ENCODE assay signal across 18 cellular contexts in the genomic region with DNA sequence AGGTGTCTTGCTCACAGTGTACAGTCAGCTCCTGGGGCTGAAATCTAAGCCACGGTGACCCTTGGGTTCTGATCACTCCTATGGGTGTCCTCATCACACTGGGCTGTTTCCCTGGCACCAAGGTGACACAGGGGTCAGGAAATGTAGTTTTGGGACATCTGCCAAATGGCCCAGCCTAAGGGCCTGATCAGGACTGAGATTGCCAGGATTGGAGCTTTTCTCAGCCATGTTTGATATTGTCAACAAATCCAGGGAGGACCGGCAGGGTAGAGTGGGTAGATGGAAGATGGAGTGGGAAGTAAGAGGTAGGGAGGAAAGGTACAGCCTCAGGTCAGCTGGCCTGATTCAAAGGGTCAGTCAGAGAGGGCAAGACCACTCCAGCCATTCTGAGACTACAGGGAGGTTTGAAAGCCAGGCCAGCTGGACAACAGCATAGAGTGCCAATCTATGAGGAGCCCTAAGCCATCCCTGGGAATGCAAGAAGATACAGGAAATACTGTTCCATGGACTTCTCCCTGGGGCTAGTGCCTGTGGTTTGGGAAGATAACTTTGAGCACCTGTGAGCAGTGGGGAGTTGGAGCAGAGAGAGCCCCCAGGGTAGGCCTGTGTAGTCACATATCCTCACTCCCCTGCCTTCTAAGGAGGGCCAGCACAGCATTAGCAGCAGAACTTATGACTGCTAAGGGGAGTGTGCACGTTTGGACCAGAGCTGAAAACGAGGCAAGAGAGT.
DNase-seq lines count a peak whose midpoint lies in the region; FAIRE-seq and TF ChIP-seq lines count a peak whose summit lies in the region.
"Had no signal": no experiment of that assay in that cellular context is flagged by ENCODE, and none has a peak within 500 bp of the region (broad histone marks: within the 10 kb centered on the region; RNA-seq: fewer than 3 reads in every experiment).

No MANE protein-coding gene starts in this region.

- CTCF ChIA-PET in H1 (lab: Charles Lee; ENCODE audit: partially characterized antibody) = interaction anchor here (1.3 to 2.5 kb wide), 2 partner anchors 13 to 27 kb away, joined by 5 to 9 read pairs; no protein-coding TSS in a partner anchor
- CTCF ChIA-PET in activated naive CD4-positive, alpha-beta T cell treated with anti-CD3 and anti-CD28 coated beads, Interleukin-2, amount 10 ng/mL, durations not matched to agents 7 days and 5 days (lab: Charles Lee) = no interaction called here

- no peak overlapping the region for H3K4ac ChIP-seq in H1 (replicated peaks; ENCODE audit: insufficient read length, low read depth, low read length)

- 0 out of 2 replicates have a peak overlapping the region, but pooled peaks have one; percentile 9 for H2BK12ac ChIP-seq in H1 (ENCODE audit: low read depth, low read length)

- H3K18ac ChIP-seq in H1 (ENCODE audit: extremely low read depth, low read length) = no peak overlapping the region

- H3K4me1 ChIP-seq in H1 (replicated peaks in 1 of 4; ENCODE audit: control insufficient read depth in 3 of 4, insufficient read depth in 4 of 4, low read length in 3 of 4) = peaks cover 0 to 5% (median 3%) of the 10 kb centered on the region in 4 experiments; a peak in 3 of 7 replicates

- H2BK5ac ChIP-seq in H1 (ENCODE audit: low read depth, low read length) = no peak overlapping the region

- DNase-seq in ELF-1 (ENCODE audit: low read depth, low spot score) = peak; percentile 26
- peak; percentile 6 for DNase-seq in NCI-H69 (lab: John Stamatoyannopoulos, UW)
- no peak for DNase-seq in H1 (ENCODE audit: low read depth in 1 of 2, low spot score in 2 of 2)
- DNase-seq in osteocyte (ENCODE audit: extremely low spot score, unreplicated experiment) = peak; percentile 68
- DNase-seq in activated effector memory CD4-positive, alpha-beta T cell treated with anti-CD3 and anti-CD28 coated beads, Interleukin-2, amount 50 U/mL, for 16 hours = no peak
- no peak for DNase-seq in DMS53 (lab: John Stamatoyannopoulos, UW)
- DNase-seq in activated naive CD4-positive, alpha-beta T cell treated with anti-CD3 and anti-CD28 coated beads, Interleukin-2, amount 10 ng/mL, durations not matched to agents 7 days and 5 days = no peak
- DNase-seq: BE2C; CD4-positive, CD25-positive, alpha-beta regulatory T cell; DMS79; H7; MM.1S; NCI-H1048; NCI-H1436 treated with DMSO at 0.1 percent for 48 hours; NCI-H1930; NCI-H748 treated with DMSO at 0.1 percent for 48 hours had no signal

- no peak overlapping the region for H3K56ac ChIP-seq in H1 (replicated peaks; ENCODE audit: insufficient read length, low read depth, low read length)

- TF ChIP-seq CTCF in H1 (IDR thresholded peaks at IDR 0.05; ENCODE audit: control extremely low read depth in 1 of 3, insufficient read depth in 1 of 3, low read depth in 1 of 3, low read length in 3 of 3) (no peak), osteocyte (IDR thresholded peaks at IDR 0.05) (no peak)

- peak overlapping the region; percentile 23 for H4K91ac ChIP-seq in H1 (replicated peaks; ENCODE audit: insufficient read length, low read length)

- no peak overlapping the region for H2AK5ac ChIP-seq in H1 (ENCODE audit: low read depth, low read length)

- peaks cover 6% of the 10 kb centered on the region for H3K4me1 Mint-ChIP-seq in osteocyte (ENCODE audit: unreplicated experiment)
- H3K4me1 Mint-ChIP-seq in activated naive CD4-positive, alpha-beta T cell treated with anti-CD3 and anti-CD28 coated beads, Interleukin-2, amount 10 ng/mL, durations not matched to agents 7 days and 5 days = no peaks in the 10 kb centered on the region
- H3K4me1 Mint-ChIP-seq: CD4-positive, CD25-positive, alpha-beta regulatory T cell had no signal

- no peak overlapping the region for H3K4me3 Mint-ChIP-seq in osteocyte (ENCODE audit: unreplicated experiment)
- H3K4me3 Mint-ChIP-seq in activated naive CD4-positive, alpha-beta T cell treated with anti-CD3 and anti-CD28 coated beads, Interleukin-2, amount 10 ng/mL, durations not matched to agents 7 days and 5 days = no peak overlapping the region
- H3K4me3 Mint-ChIP-seq: CD4-positive, CD25-positive, alpha-beta regulatory T cell had no signal

- no peak for TF ChIP-seq POLR2A in H1 (IDR thresholded peaks at IDR 0.05; ENCODE audit: control extremely low read depth in 1 of 2, low read depth in 2 of 2, low read length in 2 of 2)

- H2BK15ac ChIP-seq in H1 (ENCODE audit: low read length) = no peak overlapping the region

- H3K4me3 ChIP-seq in H1 (ENCODE audit: extremely low read depth in 1 of 4, insufficient read depth in 2 of 4, low read depth in 3 of 4, low read length in 4 of 4) = no peak overlapping the region
- H3K4me3 ChIP-seq: GM12878, K562 had no signal

- peaks cover 26% of the 10 kb centered on the region for H3K27me3 Mint-ChIP-seq in osteocyte (ENCODE audit: unreplicated experiment)
- no peaks in the 10 kb centered on the region for H3K27me3 Mint-ChIP-seq in activated naive CD4-positive, alpha-beta T cell treated with anti-CD3 and anti-CD28 coated beads, Interleukin-2, amount 10 ng/mL, durations not matched to agents 7 days and 5 days

- no peak for FAIRE-seq in H1 (lab: Jason Lieb, UNC)
- FAIRE-seq: GM12878, K562 had no signal

- no peak for TF ChIP-seq EP300 in H1 (IDR thresholded peaks at IDR 0.05; ENCODE audit: borderline replicate concordance in 1 of 2, low read depth in 2 of 2, low read length in 2 of 2)

- no peaks in the 10 kb centered on the region for H3K36me3 Mint-ChIP-seq in osteocyte (ENCODE audit: unreplicated experiment)
- no peaks in the 10 kb centered on the region for H3K36me3 Mint-ChIP-seq in activated naive CD4-positive, alpha-beta T cell treated with anti-CD3 and anti-CD28 coated beads, Interleukin-2, amount 10 ng/mL, durations not matched to agents 7 days and 5 days
- H3K36me3 Mint-ChIP-seq: CD4-positive, CD25-positive, alpha-beta regulatory T cell had no signal

- H4K8ac ChIP-seq in H1 (ENCODE audit: extremely low read depth, insufficient read depth, low read length) = no peak overlapping the region

- H3K14ac ChIP-seq in H1 (ENCODE audit: insufficient read length) = no peak overlapping the region

- no peaks in the 10 kb centered on the region for H3K36me3 ChIP-seq in H1 (ENCODE audit: control insufficient read depth in 2 of 4, insufficient read depth in 4 of 4, low read length in 3 of 4)
- H3K36me3 ChIP-seq: BE2C had no signal

- 91% methylated on average over 4 of the region's 4 CpGs; no CpG with 5 or more reads in 1 of the 2 experiments for WGBS in H1 (ENCODE audit: extremely low coverage in 1 of 2, insufficient coverage in 1 of 2, insufficient read length in 1 of 2, insufficient replicate concordance in 2 of 2, low coverage in 1 of 2, low lambda C conversion rate in 2 of 2, missing lambda C conversion rate in 1 of 2), 2 experiments

- no peak for TF ChIP-seq RAD21 in H1 (IDR thresholded peaks at IDR 0.05 in 1 of 2, conservative IDR thresholded peaks at IDR 0.05 in 1 of 2; ENCODE audit: low read depth in 2 of 2, low read length in 2 of 2)

- H2BK20ac ChIP-seq in H1 (ENCODE audit: low read length) = no peak overlapping the region

- H2AFZ ChIP-seq in H1 (ENCODE audit: low read length) = no peak overlapping the region

- H3K9me3 Mint-ChIP-seq in osteocyte (ENCODE audit: unreplicated experiment) = peaks cover 4% of the 10 kb centered on the region
- H3K9me3 Mint-ChIP-seq in activated naive CD4-positive, alpha-beta T cell treated with anti-CD3 and anti-CD28 coated beads, Interleukin-2, amount 10 ng/mL, durations not matched to agents 7 days and 5 days = no peaks in the 10 kb centered on the region

- H3K9me3 ChIP-seq in H1 (ENCODE audit: insufficient read depth in 2 of 2, low read depth in 1 of 2, low read length in 1 of 2) = no peaks in the 10 kb centered on the region
- H3K9me3 ChIP-seq: BE2C had no signal

- no peaks in the 10 kb centered on the region; a peak in 1 of 7 replicates for H3K27me3 ChIP-seq in H1 (replicated peaks in 1 of 4; ENCODE audit: control insufficient read depth in 3 of 4, extremely low read depth in 1 of 4, insufficient read depth in 3 of 4, low read length in 3 of 4)
- H3K27me3 ChIP-seq: BE2C had no signal

- no peak overlapping the region for H4K5ac ChIP-seq in H1 (ENCODE audit: insufficient read length, low read depth, low read length)

- H3K79me1 ChIP-seq in H1 (ENCODE audit: low read depth, low read length) = no peaks in the 10 kb centered on the region

- POLR2A ChIA-PET in H1 (lab: Charles Lee; ENCODE audit: partially characterized antibody) = no interaction called here

- no peak overlapping the region for H3K27ac ChIP-seq in H1 (ENCODE audit: low read depth, low read length)

- 0 out of 2 replicates have a peak, but pooled peaks cover 2% of the 10 kb centered on the region for H3K23me2 ChIP-seq in H1 (ENCODE audit: low read depth, low read length)

- H3K79me2 ChIP-seq in H1 (ENCODE audit: control insufficient read depth in 1 of 2, insufficient read depth in 2 of 2, low read length in 2 of 2) = no peaks in the 10 kb centered on the region

- H3K9ac ChIP-seq in H1 (replicated peaks in 1 of 4; ENCODE audit: extremely low read depth in 1 of 4, low read depth in 3 of 4, low read length in 3 of 4) = no peak overlapping the region

- H3K27ac Mint-ChIP-seq in osteocyte (ENCODE audit: unreplicated experiment) = no peak overlapping the region
- H3K27ac Mint-ChIP-seq in activated naive CD4-positive, alpha-beta T cell treated with anti-CD3 and anti-CD28 coated beads, Interleukin-2, amount 10 ng/mL, durations not matched to agents 7 days and 5 days = no peak overlapping the region
- H3K27ac Mint-ChIP-seq: CD4-positive, CD25-positive, alpha-beta regulatory T cell had no signal

- H2BK120ac ChIP-seq in H1 (replicated peaks; ENCODE audit: low read depth, low read length) = no peak overlapping the region

- H3K4me2 ChIP-seq in H1 (ENCODE audit: insufficient read depth in 1 of 2, low read depth in 2 of 2, low read length in 2 of 2) = no peak overlapping the region

- H4K20me1 ChIP-seq in H1 (replicated peaks in 1 of 2; ENCODE audit: control insufficient read depth in 1 of 2, insufficient read depth in 2 of 2, low read length in 2 of 2) = peaks cover 0 to 4% of the 10 kb centered on the region in 2 experiments

- H3K23ac ChIP-seq in H1 (ENCODE audit: insufficient read length) = no peak overlapping the region

TF ChIP-seq in H1, 55 proteins besides CTCF, POLR2A, EP300 and RAD21 (continues in another document):
- TF ChIP-seq POLR2AphosphoS5 (IDR thresholded peaks at IDR 0.05; ENCODE audit: low read depth, low read length) = no peak
- no peak for TF ChIP-seq CTBP2 (IDR thresholded peaks at IDR 0.05; ENCODE audit: borderline replicate concordance, insufficient read depth, insufficient read length, low read length)
- TF ChIP-seq EZH2 (IDR thresholded peaks at IDR 0.05; ENCODE audit: low read depth, low read length, severe bottlenecking) = no peak

Comparison
In these comparisons a context has a peak if more than half of its experiments do, and no peak if none do; other contexts are left out.
1. DNase-seq: peak in ELF-1 (single experiment), NCI-H69 (single experiment) and osteocyte (single experiment); none in H1 (0 of 2), activated effector memory CD4-positive, alpha-beta T cell treated with anti-CD3 and anti-CD28 coated beads, Interleukin-2, amount 50 U/mL, for 16 hours (single experiment), DMS53 (single experiment) and activated naive CD4-positive, alpha-beta T cell treated with anti-CD3 and anti-CD28 coated beads, Interleukin-2, amount 10 ng/mL, durations not matched to agents 7 days and 5 days (single experiment).